Comparison of ENCODE assay signal across 20 cellular contexts in genomic region chr16:88695753-88696152, GRCh38. TPM values are rescaled to one million over a fixed set of nuclear protein-coding genes. Genes with fewer than 3 reads are reported as not detected.
DNase-seq lines count a peak whose midpoint lies in the region; ATAC-seq and TF ChIP-seq lines count a peak whose summit lies in the region.
"Had no signal": no experiment of that assay in that cellular context is flagged by ENCODE, and none has a peak within 500 bp of the region (broad histone marks: within the 10 kb centered on the region; RNA-seq: fewer than 3 reads in every experiment).

No MANE protein-coding gene starts in this region.

- H3K9me3 Mint-ChIP-seq in CD14-positive monocyte (no peaks in the 10 kb centered on the region), immature natural killer cell (peaks cover 0 to 1% (median 0%) of the 10 kb centered on the region in 6 donors), osteocyte (ENCODE audit: unreplicated experiment) (no peaks in the 10 kb centered on the region)
- H3K9me3 Mint-ChIP-seq in CD4-positive, alpha-beta T cell, result no peaks in the 10 kb centered on the region
- H3K9me3 Mint-ChIP-seq: GM23338, H9 had no signal

- no peak overlapping the region for H3K4me3 ChIP-seq in psoas muscle
- H3K4me3 ChIP-seq in ascending aorta, result no peak overlapping the region
- H3K4me3 ChIP-seq: GM23338 had no signal

- peaks cover 3 to 47% of the 10 kb centered on the region in 2 donors for H3K36me3 ChIP-seq in psoas muscle (ENCODE audit: insufficient read depth in 1 of 2, low read depth in 1 of 2)
- peaks cover 32 to 43% of the 10 kb centered on the region in 2 donors for H3K36me3 ChIP-seq in ascending aorta

- no peak for ATAC-seq in CD4-positive, alpha-beta T cell (ENCODE audit: poor library complexity)
- peak; percentile 64 to 91 (median 84) for ATAC-seq in psoas muscle
- ATAC-seq: GM23338 had no signal

- POLR2A ChIA-PET in CD4-positive, alpha-beta T cell (lab: Charles Lee), result interaction anchor here (0.6 to 2.3 kb wide), 2 partner anchors 9 to 75 kb away, joined by 3 to 7 read pairs; no protein-coding TSS in a partner anchor

- H3K4me1 ChIP-seq in psoas muscle, result peaks cover 12% of the 10 kb centered on the region
- no peaks in the 10 kb centered on the region for H3K4me1 ChIP-seq in ascending aorta

- CTCF ChIA-PET in CD4-positive, alpha-beta T cell (lab: Charles Lee), result no interaction called here

- H3K27ac Mint-ChIP-seq in CD14-positive monocyte (peak overlapping the region in 4 of 7 donors; percentile 37 to 77 (median 52)), immature natural killer cell (peak overlapping the region in 4 of 6 donors; percentile 17 to 65 (median 40)), osteocyte (ENCODE audit: unreplicated experiment) (no peak overlapping the region)
- peak overlapping the region; percentile 58 for H3K27ac Mint-ChIP-seq in CD4-positive, alpha-beta T cell
- H3K27ac Mint-ChIP-seq: B cell, GM23338 had no signal

- no peak for DNase-seq in CD14-positive monocyte (ENCODE audit: low spot score)
- DNase-seq in CD4-positive, alpha-beta T cell, result no peak
- DNase-seq in immature natural killer cell, result no peak
- peak in 1 of 2 donors; percentile 83 for DNase-seq in psoas muscle
- no peak for DNase-seq in NCI-H526 (lab: John Stamatoyannopoulos, UW)
- DNase-seq in SKM-1 (lab: John Stamatoyannopoulos, UW; ENCODE audit: unreplicated experiment), result no peak
- no peak for DNase-seq in ascending aorta (ENCODE audit: low spot score in 2 of 2)
- DNase-seq in osteocyte (ENCODE audit: extremely low spot score, unreplicated experiment), result no peak
- DNase-seq: H9, Kasumi-1, MV-4-11, NCI-H1105, NCI-H1436 treated with DMSO at 0.1 percent for 48 hours, NCI-H187 treated with DMSO at 0.1 percent for 48 hours, NCI-H2171 treated with DMSO at 0.1 percent for 48 hours, NCI-H524, NCI-H774 had no signal

- no peaks in the 10 kb centered on the region for H3K27me3 ChIP-seq in CD4-positive, alpha-beta T cell (ENCODE audit: control insufficient read depth, insufficient read depth, low read length)
- no peaks in the 10 kb centered on the region for H3K27me3 ChIP-seq in psoas muscle (ENCODE audit: insufficient read depth in 3 of 3, low read length in 2 of 3)
- no peaks in the 10 kb centered on the region for H3K27me3 ChIP-seq in ascending aorta

- H3K27ac ChIP-seq in CD4-positive, alpha-beta T cell (ENCODE audit: low read depth, low read length), result no peak overlapping the region
- H3K27ac ChIP-seq in psoas muscle (peak overlapping the region; percentile 79), ascending aorta (no peak overlapping the region)

- H3K27me3 Mint-ChIP-seq in CD14-positive monocyte (ENCODE audit: low read depth in 3 of 3) (peaks cover 0 to under 1% (median 0%) of the 10 kb centered on the region in 3 donors), immature natural killer cell (ENCODE audit: low read depth in 3 of 3) (peaks cover 4 to 14% (median 6%) of the 10 kb centered on the region in 3 donors), osteocyte (ENCODE audit: unreplicated experiment) (peaks cover 2% of the 10 kb centered on the region)
- no peaks in the 10 kb centered on the region for H3K27me3 Mint-ChIP-seq in CD4-positive, alpha-beta T cell
- H3K27me3 Mint-ChIP-seq: B cell had no signal

- H3K4me1 Mint-ChIP-seq in CD14-positive monocyte (peaks cover 54% of the 10 kb centered on the region), immature natural killer cell (peaks cover 40 to 45% of the 10 kb centered on the region in 2 donors), osteocyte (ENCODE audit: unreplicated experiment) (peaks cover 4% of the 10 kb centered on the region)
- peaks cover 56% of the 10 kb centered on the region for H3K4me1 Mint-ChIP-seq in CD4-positive, alpha-beta T cell (ENCODE audit: low read depth)
- H3K4me1 Mint-ChIP-seq: GM23338, H9 had no signal

- 51 to 67% (median 56%) methylated on average over 7 of the region's 7 CpGs for WGBS in psoas muscle, 3 donors

- H3K36me3 Mint-ChIP-seq in CD14-positive monocyte (peaks cover 50 to 56% of the 10 kb centered on the region in 2 donors), immature natural killer cell (no peaks in the 10 kb centered on the region), osteocyte (ENCODE audit: unreplicated experiment) (peaks cover 4% of the 10 kb centered on the region)
- peaks cover 36% of the 10 kb centered on the region for H3K36me3 Mint-ChIP-seq in CD4-positive, alpha-beta T cell (ENCODE audit: low read depth)

- H3K4me3 Mint-ChIP-seq in CD14-positive monocyte, result no peak overlapping the region
- H3K4me3 Mint-ChIP-seq in CD4-positive, alpha-beta T cell, result no peak overlapping the region
- H3K4me3 Mint-ChIP-seq in immature natural killer cell, result no peak overlapping the region
- H3K4me3 Mint-ChIP-seq in osteocyte (ENCODE audit: unreplicated experiment), result no peak overlapping the region
- H3K4me3 Mint-ChIP-seq: B cell, GM23338, H9 had no signal

- H3K9me3 ChIP-seq in CD4-positive, alpha-beta T cell (ENCODE audit: control insufficient read depth, low read length), result no peaks in the 10 kb centered on the region
- no peaks in the 10 kb centered on the region for H3K9me3 ChIP-seq in psoas muscle
- H3K9me3 ChIP-seq in ascending aorta, result no peaks in the 10 kb centered on the region

- TF ChIP-seq CTCF in CD14-positive monocyte (IDR thresholded peaks at IDR 0.05) (no peak), psoas muscle (IDR thresholded peaks at IDR 0.05) (no peak), ascending aorta (IDR thresholded peaks at IDR 0.05) (no peak), osteocyte (IDR thresholded peaks at IDR 0.05) (no peak)
- TF ChIP-seq CTCF in CD4-positive, alpha-beta T cell (IDR thresholded peaks at IDR 0.05), result no peak

- intact Hi-C loops in CD14-positive monocyte (cut with micrococcal nuclease) (no loop called here), psoas muscle (cut with DNase I) (no loop called here), ascending aorta (cut with DNase I) (no loop called here)
- intact Hi-C loops in CD4-positive, alpha-beta T cell (cut with DNase I, micrococcal nuclease), result no loop called here

RNA-seq across cellular contexts. Expression of gene SNAI3, which starts 9.4 kb away (rescaled TPM):
- polyA plus RNA-seq in CD14-positive monocyte (1 to 10 TPM; 4.2 to 5.3 TPM), immature natural killer cell (10 to 100 TPM in 2 of 3 donors, 1 to 10 TPM in 1; 9.0 to 12.4 (median 11.7) TPM), psoas muscle (1 to 10 TPM; 1.2 to 5.3 (median 3.0) TPM)
- 1 to 10 TPM; 3.0 to 3.5 TPM for total RNA-seq in CD4-positive, alpha-beta T cell
- total RNA-seq in psoas muscle (1 to 10 TPM; 1.5 to 8.5 (median 4.0) TPM), ascending aorta (not detected), osteocyte (not detected in 2 replicates)
- total RNA-seq: M059J had no signal

RNA-seq across cellular contexts. Expression of gene RNF166, which starts 10.5 kb away (rescaled TPM):
- polyA plus RNA-seq in CD14-positive monocyte (100 to 1,000 TPM in 1 of 2 donors, 10 to 100 TPM in 1; 99.3 to 120 TPM), immature natural killer cell (100 to 1,000 TPM; 129 to 157 (median 141) TPM), psoas muscle (10 to 100 TPM; 10.1 to 14.9 (median 12.1) TPM)
- 100 to 1,000 TPM; 334 to 355 TPM for total RNA-seq in CD4-positive, alpha-beta T cell
- total RNA-seq in psoas muscle (10 to 100 TPM; 13.4 to 22.9 (median 15.7) TPM), ascending aorta (44.3 TPM), osteocyte (17.2 and 19.3 TPM in 2 replicates)

RNA-seq across cellular contexts. Expression of gene CTU2, which starts 10.6 kb away (rescaled TPM):
- 1 to 10 TPM; 5.9 to 7.5 TPM for polyA plus RNA-seq in CD14-positive monocyte
- total RNA-seq in CD4-positive, alpha-beta T cell, result 10 to 100 TPM; 39.3 to 44.0 TPM
- polyA plus RNA-seq in immature natural killer cell, result 10 to 100 TPM; 21.4 to 23.0 (median 22.0) TPM
- total RNA-seq in psoas muscle, result 10 to 100 TPM; 12.4 to 24.1 (median 19.6) TPM
- polyA plus RNA-seq in psoas muscle, result 10 to 100 TPM; 20.2 to 24.1 (median 21.9) TPM
- total RNA-seq in ascending aorta, result 4.2 TPM
- total RNA-seq in osteocyte, result 20.6 and 21.2 TPM in 2 replicates

RNA-seq across cellular contexts. Expression of gene MVD, which starts 32.9 kb away (rescaled TPM):
- polyA plus RNA-seq in CD14-positive monocyte, result 10 to 100 TPM in 1 of 2 donors, 1 to 10 TPM in 1; 9.0 to 12.2 TPM
- 10 to 100 TPM; 74.2 to 76.9 TPM for total RNA-seq in CD4-positive, alpha-beta T cell
- polyA plus RNA-seq in immature natural killer cell, result 10 to 100 TPM; 79.4 to 96.6 (median 87.6) TPM
- total RNA-seq in psoas muscle, result 10 to 100 TPM; 11.7 to 26.8 (median 16.1) TPM
- polyA plus RNA-seq in psoas muscle, result 10 to 100 TPM; 13.7 to 19.2 (median 15.9) TPM
- total RNA-seq in ascending aorta, result 72.9 TPM
- 28.8 and 32.8 TPM in 2 replicates for total RNA-seq in osteocyte

RNA-seq across cellular contexts. Expression of gene CYBA, which starts 44.9 kb away (rescaled TPM):
- polyA plus RNA-seq in CD14-positive monocyte (1,000 to 10,000 TPM; 2,092 to 2,376 TPM), immature natural killer cell (1,000 to 10,000 TPM; 2,079 to 2,787 (median 2,690) TPM), psoas muscle (10 to 100 TPM in 2 of 3 donors, 1 to 10 TPM in 1; 9.1 to 28.0 (median 24.0) TPM)
- total RNA-seq in CD4-positive, alpha-beta T cell, result 100 to 1,000 TPM; 292 to 294 TPM
- total RNA-seq in psoas muscle (10 to 100 TPM; 17.1 to 20.2 (median 19.2) TPM), ascending aorta (361 TPM), osteocyte (51.4 and 51.8 TPM in 2 replicates)
- total RNA-seq: M059J had no signal
